In genomic region chr15:52102468-52102867, GRCh38 we compare ENCODE assay signal across 12 cellular contexts. TPM values are rescaled to one million over a fixed set of nuclear protein-coding genes. Genes with fewer than 3 reads are reported as not detected.
DNase-seq lines count a peak whose midpoint lies in the region; ATAC-seq, FAIRE-seq and TF ChIP-seq lines count a peak whose summit lies in the region.
"Had no signal": no experiment of that assay in that cellular context is flagged by ENCODE, and none has a peak within 500 bp of the region (broad histone marks: within the 10 kb centered on the region; RNA-seq: fewer than 3 reads in every experiment).

No MANE protein-coding gene starts in this region.

- no peaks in the 10 kb centered on the region for H3K36me3 ChIP-seq in SK-N-SH (replicated peaks in 1 of 2; ENCODE audit: control insufficient read depth in 1 of 2, insufficient read depth in 2 of 2, low read length in 1 of 2)
- H3K36me3 ChIP-seq in suprapubic skin = no peaks in the 10 kb centered on the region
- H3K36me3 ChIP-seq in small intestine (ENCODE audit: control insufficient read depth in 2 of 2, insufficient read depth in 2 of 2, low read length in 2 of 2) = no peaks in the 10 kb centered on the region

- CTCF ChIA-PET in SK-N-SH (lab: Yijun Ruan, JAX) = interaction anchor here (0.6 kb wide), 1 partner anchor 326 kb away, joined by 3 read pairs; no protein-coding TSS in a partner anchor

- peaks cover 0 to 18% of the 10 kb centered on the region in 2 experiments; a peak in 3 of 4 replicates for H3K4me1 ChIP-seq in SK-N-SH (ENCODE audit: control insufficient read depth in 1 of 2, insufficient read depth in 2 of 2, low read depth in 1 of 2, low read length in 1 of 2)
- H3K4me1 ChIP-seq in suprapubic skin = peaks cover 45% of the 10 kb centered on the region
- peaks cover 0 to 3% of the 10 kb centered on the region in 2 donors for H3K4me1 ChIP-seq in small intestine (ENCODE audit: control insufficient read depth in 2 of 2, insufficient read depth in 1 of 2, low read depth in 1 of 2, low read length in 1 of 2)

- no peaks in the 10 kb centered on the region for H3K9me3 Mint-ChIP-seq in activated T-cell treated with anti-CD3 and anti-CD28 coated beads, Interleukin-2, amount 50 U/mL, for 4 hours
- H3K9me3 Mint-ChIP-seq: activated T-cell treated with anti-CD3 and anti-CD28 coated beads, Interleukin-2, amount 50 U/mL, for 24 hours had no signal

- no peaks in the 10 kb centered on the region for H3K36me3 Mint-ChIP-seq in activated T-cell treated with anti-CD3 and anti-CD28 coated beads, Interleukin-2, amount 50 U/mL, for 4 hours (ENCODE audit: insufficient read depth)

- H3K9me3 ChIP-seq in SK-N-SH (no peaks in the 10 kb centered on the region), suprapubic skin (no peaks in the 10 kb centered on the region), small intestine (ENCODE audit: control insufficient read depth, low read depth) (no peaks in the 10 kb centered on the region)

- TF ChIP-seq POLR2A in suprapubic skin (IDR thresholded peaks at IDR 0.05) = no peak

- no peaks in the 10 kb centered on the region for H3K9me2 ChIP-seq in SK-N-SH

- H3K9ac ChIP-seq in SK-N-SH = peak overlapping the region; percentile 58; the same call in 1 of the 2 replicates
- H3K9ac ChIP-seq: KMS-11 had no signal

- POLR2A ChIA-PET in SK-N-SH (lab: Yijun Ruan, JAX) = no interaction called here

- no peak for FAIRE-seq in small intestine (lab: Jason Lieb, UNC)

- peak overlapping the region; percentile 29 for H3K4me2 ChIP-seq in SK-N-SH
- H3K4me2 ChIP-seq: KMS-11 had no signal

- no peak overlapping the region for H3K4me3 Mint-ChIP-seq in activated T-cell treated with anti-CD3 and anti-CD28 coated beads, Interleukin-2, amount 50 U/mL, for 4 hours
- H3K4me3 Mint-ChIP-seq: activated T-cell treated with anti-CD3 and anti-CD28 coated beads, Interleukin-2, amount 50 U/mL, for 24 hours had no signal

- TF ChIP-seq CTCF in SK-N-SH (IDR thresholded peaks at IDR 0.05) (no peak), suprapubic skin (IDR thresholded peaks at IDR 0.05) (no peak)

- H3K27me3 ChIP-seq in SK-N-SH (ENCODE audit: insufficient read depth) (no peaks in the 10 kb centered on the region), suprapubic skin (no peaks in the 10 kb centered on the region), small intestine (ENCODE audit: control insufficient read depth in 2 of 2, insufficient read depth in 2 of 2, low read length in 2 of 2) (no peaks in the 10 kb centered on the region)

- peak; percentile 17 for ATAC-seq in esophagus mucosa
- no peak for ATAC-seq in activated T-cell treated with anti-CD3 and anti-CD28 coated beads, Interleukin-2, amount 50 U/mL, for 4 hours
- no peak for ATAC-seq in GM18858 (IDR thresholded peaks at IDR 0.05; ENCODE audit: unreplicated experiment)

- WGBS in SK-N-SH (ENCODE audit: low lambda C conversion rate) = 58% methylated on average over 2 of the region's 2 CpGs
- 73% methylated on average over 2 of the region's 2 CpGs for WGBS in suprapubic skin
- 83 to 100% (median 89%) methylated on average over 2 of the region's 2 CpGs for WGBS in small intestine, 3 donors

- H3K27me3 Mint-ChIP-seq in activated T-cell treated with anti-CD3 and anti-CD28 coated beads, Interleukin-2, amount 50 U/mL, for 4 hours (ENCODE audit: low read depth) = peaks cover 6% of the 10 kb centered on the region
- H3K27me3 Mint-ChIP-seq: activated T-cell treated with anti-CD3 and anti-CD28 coated beads, Interleukin-2, amount 50 U/mL, for 24 hours had no signal

- DNase-seq in NCI-H2171 treated with DMSO at 0.1 percent for 48 hours (lab: John Stamatoyannopoulos, UW) = peak; percentile 26
- DNase-seq in NCI-H2171 (lab: John Stamatoyannopoulos, UW) = no peak
- no peak for DNase-seq in SK-N-SH
- DNase-seq in suprapubic skin (ENCODE audit: low spot score in 2 of 2) = no peak
- DNase-seq in small intestine = no peak
- DNase-seq in activated T-cell treated with anti-CD3 and anti-CD28 coated beads, Interleukin-2, amount 50 U/mL, for 4 hours = no peak
- DNase-seq: activated T-cell treated with anti-CD3 and anti-CD28 coated beads, Interleukin-2, amount 50 U/mL, for 24 hours; AML-193; stimulated activated CD4-positive, alpha-beta T cell treated with anti-CD3 and anti-CD28 coated beads, Interleukin-12 subunit alpha, Interleukin-12 subunit beta, amount 100 ng/mL, for 4 hours had no signal

- TF ChIP-seq EP300 in SK-N-SH (IDR thresholded peaks at IDR 0.05; ENCODE audit: borderline replicate concordance in 1 of 2, low read depth in 1 of 2, low read length in 1 of 2) = no peak
- no peak for TF ChIP-seq EP300 in suprapubic skin (IDR thresholded peaks at IDR 0.05)

- 0 out of 2 replicates have a peak overlapping the region, but pooled peaks have one; percentile 3 for H2AFZ ChIP-seq in SK-N-SH (ENCODE audit: low read depth)

- H3K4me1 Mint-ChIP-seq in activated T-cell treated with anti-CD3 and anti-CD28 coated beads, Interleukin-2, amount 50 U/mL, for 4 hours (ENCODE audit: low read depth) = no peaks in the 10 kb centered on the region

- no peaks in the 10 kb centered on the region for H3K79me2 ChIP-seq in SK-N-SH (ENCODE audit: insufficient read depth)

- H3K4me3 ChIP-seq in SK-N-SH (ENCODE audit: low read depth in 2 of 2, low read length in 1 of 2) (no peak overlapping the region), suprapubic skin (no peak overlapping the region), small intestine (ENCODE audit: low read depth in 1 of 2, low read length in 2 of 2) (no peak overlapping the region)

- no peaks in the 10 kb centered on the region for H4K20me1 ChIP-seq in SK-N-SH (ENCODE audit: insufficient read depth)

- H3K27ac ChIP-seq in SK-N-SH (ENCODE audit: low read depth in 2 of 2, low read length in 1 of 2) (no peak overlapping the region; a peak in 1 of 4 replicates), suprapubic skin (peak overlapping the region; percentile 65), small intestine (ENCODE audit: low read depth in 1 of 2, low read length in 1 of 2) (no peak overlapping the region)
- H3K27ac ChIP-seq: KMS-11 had no signal

- peaks cover 21% of the 10 kb centered on the region for H3F3A ChIP-seq in SK-N-SH (replicated peaks; ENCODE audit: insufficient read depth)

- no peak for TF ChIP-seq RAD21 in SK-N-SH (IDR thresholded peaks at IDR 0.05; ENCODE audit: low read length)

TF ChIP-seq in SK-N-SH, 30 proteins besides CTCF, POLR2A, EP300 and RAD21:
- TF ChIP-seq REST (IDR thresholded peaks at IDR 0.05; ENCODE audit: low read depth, low read length) (no peak), SIN3A (IDR thresholded peaks at IDR 0.05; ENCODE audit: borderline replicate concordance, low read depth, low read length) (no peak), USF1 (IDR thresholded peaks at IDR 0.05; ENCODE audit: borderline replicate concordance, low read depth) (no peak), POLR2AphosphoS5 (IDR thresholded peaks at IDR 0.05; ENCODE audit: low read depth, low read length) (no peak), RCOR1 (IDR thresholded peaks at IDR 0.05; ENCODE audit: low read length) (no peak), RXRA (IDR thresholded peaks at IDR 0.05; ENCODE audit: borderline replicate concordance, low read depth) (no peak), EZH2phosphoT487 (IDR thresholded peaks at IDR 0.05; ENCODE audit: borderline replicate concordance, low read depth) (no peak), GATA2 (CRISPR knock-in tag; IDR thresholded peaks at IDR 0.05) (no peak), YY1 (IDR thresholded peaks at IDR 0.05; ENCODE audit: low read depth) (no peak)
TF ChIP-seq in SK-N-SH: peak in this region for 0.

RNA-seq across cellular contexts. Expression of gene BCL2L10, which starts 10.1 kb away (rescaled TPM):
- polyA plus RNA-seq in SK-N-SH (2012; rRNA removed) (0.10 and 0.16 TPM in 2 replicates), small intestine (1 to 10 TPM; 3.2 to 5.6 (median 3.8) TPM)
- polyA plus RNA-seq in SK-N-SH (2012; cell fraction: cytosol; rRNA removed) = 0.05 and 0.08 TPM in 2 replicates
- 0.68 and 1.3 TPM in 2 replicates for polyA plus RNA-seq in SK-N-SH (2012; cell fraction: nucleus; rRNA removed)
- total RNA-seq in esophagus mucosa (3.7 TPM), suprapubic skin (10 to 100 TPM in 3 of 4 donors, 1 to 10 TPM in 1; 9.3 to 18.1 (median 15.1) TPM)
- total RNA-seq in activated T-cell treated with anti-CD3 and anti-CD28 coated beads, Interleukin-2, amount 50 U/mL, for 4 hours = under 1 TPM in 2 of 3 donors, not detected in 1; 0.16 to 0.23 TPM
